16 cellular contexts compared by ENCODE assay signal in the genomic region with DNA sequence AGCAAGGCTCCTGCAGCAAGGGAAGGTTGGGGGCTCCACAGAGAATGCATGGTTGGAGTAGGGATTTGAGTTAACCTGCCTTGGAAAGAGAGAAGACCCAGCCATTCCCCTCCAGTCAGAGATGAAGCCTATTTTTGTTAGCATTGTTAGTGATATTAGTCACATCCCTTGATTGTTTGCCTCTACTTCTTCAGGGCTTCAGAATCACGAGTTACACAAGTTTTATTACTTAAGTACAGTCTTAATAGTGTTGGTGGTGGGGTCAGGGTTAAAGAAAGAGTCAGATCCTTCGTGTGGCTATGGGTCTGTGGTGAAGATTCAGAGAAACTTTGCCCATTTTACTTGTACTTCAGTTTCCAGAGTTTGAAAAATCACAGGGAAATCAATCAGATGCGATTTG.
DNase-seq lines count a peak whose midpoint lies in the region; ATAC-seq and TF ChIP-seq lines count a peak whose summit lies in the region.
"Had no signal": no experiment of that assay in that cellular context is flagged by ENCODE, and none has a peak within 500 bp of the region (broad histone marks: within the 10 kb centered on the region; RNA-seq: fewer than 3 reads in every experiment).

No MANE protein-coding gene starts in this region.

- H3K9ac ChIP-seq in skeletal muscle satellite cell (ENCODE audit: low read depth, low read length): peak overlapping the region; percentile 47
- no peak overlapping the region for H3K9ac ChIP-seq in SK-N-SH

- no peak for TF ChIP-seq EP300 in SK-N-SH (IDR thresholded peaks at IDR 0.05; ENCODE audit: borderline replicate concordance in 1 of 2, low read depth in 1 of 2, low read length in 1 of 2)

- no peak overlapping the region for H3K27ac ChIP-seq in SK-N-SH (ENCODE audit: low read depth in 2 of 2, low read length in 1 of 2)
- H3K27ac ChIP-seq: esophagus muscularis mucosa, psoas muscle had no signal

- H4K20me1 ChIP-seq in SK-N-SH (ENCODE audit: insufficient read depth): no peaks in the 10 kb centered on the region

- no peaks in the 10 kb centered on the region for H3K9me2 ChIP-seq in SK-N-SH

- DNase-seq in ELR (ENCODE audit: low read depth) (peak; percentile 74), amniotic epithelial cell (ENCODE audit: low read depth) (peak; percentile 83), foreskin melanocyte (peak; percentile 48), SK-N-SH (no peak)
- DNase-seq in activated CD4-positive, alpha-beta T cell treated with anti-CD3 and anti-CD28 coated beads, Interleukin-2, amount 10 ng/mL, durations not matched to agents 7 days and 5 days: no peak
- no peak for DNase-seq in activated T-cell treated with anti-CD3 and anti-CD28 coated beads, Interleukin-2, amount 50 U/mL, for 72 hours
- DNase-seq: CD4-positive, alpha-beta memory T cell; KBM-7; NCI-H1436; psoas muscle had no signal

- no peak overlapping the region for H2AFZ ChIP-seq in SK-N-SH (ENCODE audit: low read depth)

- no peak overlapping the region for H3K27ac Mint-ChIP-seq in activated CD4-positive, alpha-beta T cell treated with anti-CD3 and anti-CD28 coated beads, Interleukin-2, amount 10 ng/mL, durations not matched to agents 7 days and 5 days
- no peak overlapping the region for H3K27ac Mint-ChIP-seq in activated T-cell treated with anti-CD3 and anti-CD28 coated beads, Interleukin-2, amount 50 U/mL, for 72 hours
- H3K27ac Mint-ChIP-seq: activated naive CD4-positive, alpha-beta T cell treated with anti-CD3 and anti-CD28 coated beads, Interleukin-2, amount 50 U/mL, for 24 hours; CD4-positive, alpha-beta memory T cell; type B pancreatic cell; WTC11 had no signal

- H3K27me3 ChIP-seq in skeletal muscle satellite cell (ENCODE audit: control insufficient read depth, insufficient read depth, low read length): no peaks in the 10 kb centered on the region
- peaks cover 18% of the 10 kb centered on the region; the same call in 1 of the 2 replicates for H3K27me3 ChIP-seq in SK-N-SH (ENCODE audit: insufficient read depth)
- H3K27me3 ChIP-seq: esophagus muscularis mucosa had no signal

- no peak for TF ChIP-seq RAD21 in SK-N-SH (IDR thresholded peaks at IDR 0.05; ENCODE audit: low read length)

- no peaks in the 10 kb centered on the region for H3K27me3 Mint-ChIP-seq in activated CD4-positive, alpha-beta T cell treated with anti-CD3 and anti-CD28 coated beads, Interleukin-2, amount 10 ng/mL, durations not matched to agents 7 days and 5 days
- no peaks in the 10 kb centered on the region for H3K27me3 Mint-ChIP-seq in activated T-cell treated with anti-CD3 and anti-CD28 coated beads, Interleukin-2, amount 50 U/mL, for 72 hours (ENCODE audit: low read depth)
- H3K27me3 Mint-ChIP-seq: CD4-positive, alpha-beta memory T cell had no signal

- peaks cover 28% of the 10 kb centered on the region for H3K4me1 ChIP-seq in skeletal muscle satellite cell (ENCODE audit: control insufficient read depth, insufficient read depth, low read length)
- no peaks in the 10 kb centered on the region for H3K4me1 ChIP-seq in SK-N-SH (ENCODE audit: control insufficient read depth in 1 of 2, insufficient read depth in 2 of 2, low read depth in 1 of 2, low read length in 1 of 2)
- H3K4me1 ChIP-seq: psoas muscle had no signal

- no peaks in the 10 kb centered on the region for H3F3A ChIP-seq in SK-N-SH (replicated peaks; ENCODE audit: insufficient read depth)

- no peak for TF ChIP-seq CTCF in SK-N-SH (IDR thresholded peaks at IDR 0.05)

- H3K36me3 ChIP-seq in skeletal muscle satellite cell (ENCODE audit: insufficient read depth, low read length) (no peaks in the 10 kb centered on the region), SK-N-SH (replicated peaks in 1 of 2; ENCODE audit: control insufficient read depth in 1 of 2, insufficient read depth in 2 of 2, low read length in 1 of 2) (no peaks in the 10 kb centered on the region)
- H3K36me3 ChIP-seq: esophagus muscularis mucosa had no signal

- H3K79me2 ChIP-seq in SK-N-SH (ENCODE audit: insufficient read depth): no peaks in the 10 kb centered on the region

- H3K4me1 Mint-ChIP-seq in activated CD4-positive, alpha-beta T cell treated with anti-CD3 and anti-CD28 coated beads, Interleukin-2, amount 10 ng/mL, durations not matched to agents 7 days and 5 days: no peaks in the 10 kb centered on the region
- no peaks in the 10 kb centered on the region for H3K4me1 Mint-ChIP-seq in activated T-cell treated with anti-CD3 and anti-CD28 coated beads, Interleukin-2, amount 50 U/mL, for 72 hours (ENCODE audit: low read depth)
- H3K4me1 Mint-ChIP-seq: activated naive CD4-positive, alpha-beta T cell treated with anti-CD3 and anti-CD28 coated beads, Interleukin-2, amount 50 U/mL, for 24 hours; CD4-positive, alpha-beta memory T cell; WTC11 had no signal

- CTCF ChIA-PET in activated CD4-positive, alpha-beta T cell treated with anti-CD3 and anti-CD28 coated beads, Interleukin-2, amount 10 ng/mL, durations not matched to agents 7 days and 5 days (lab: Charles Lee): no interaction called here
- CTCF ChIA-PET in SK-N-SH (lab: Yijun Ruan, JAX): no interaction called here

- H3K4me3 ChIP-seq in skeletal muscle satellite cell (ENCODE audit: low read length) (peak overlapping the region; percentile 26), SK-N-SH (ENCODE audit: low read depth in 2 of 2, low read length in 1 of 2) (no peak overlapping the region)
- H3K4me3 ChIP-seq: esophagus muscularis mucosa, psoas muscle had no signal

- H3K9me3 Mint-ChIP-seq in activated CD4-positive, alpha-beta T cell treated with anti-CD3 and anti-CD28 coated beads, Interleukin-2, amount 10 ng/mL, durations not matched to agents 7 days and 5 days: peaks cover 3% of the 10 kb centered on the region
- peaks cover 0 to 3% of the 10 kb centered on the region in 2 donors for H3K9me3 Mint-ChIP-seq in activated T-cell treated with anti-CD3 and anti-CD28 coated beads, Interleukin-2, amount 50 U/mL, for 72 hours
- H3K9me3 Mint-ChIP-seq: activated naive CD4-positive, alpha-beta T cell treated with anti-CD3 and anti-CD28 coated beads, Interleukin-2, amount 50 U/mL, for 24 hours had no signal

- 2% methylated on average over 3 of the region's 3 CpGs for WGBS in SK-N-SH (ENCODE audit: low lambda C conversion rate)

- POLR2A ChIA-PET in activated CD4-positive, alpha-beta T cell treated with anti-CD3 and anti-CD28 coated beads, Interleukin-2, amount 10 ng/mL, durations not matched to agents 7 days and 5 days (lab: Charles Lee): no interaction called here
- POLR2A ChIA-PET in SK-N-SH (lab: Yijun Ruan, JAX): no interaction called here

- H3K9me3 ChIP-seq in skeletal muscle satellite cell (replicated peaks; ENCODE audit: low read length) (no peaks in the 10 kb centered on the region), SK-N-SH (no peaks in the 10 kb centered on the region)
- H3K9me3 ChIP-seq: esophagus muscularis mucosa, psoas muscle had no signal

- H3K36me3 Mint-ChIP-seq in activated CD4-positive, alpha-beta T cell treated with anti-CD3 and anti-CD28 coated beads, Interleukin-2, amount 10 ng/mL, durations not matched to agents 7 days and 5 days (ENCODE audit: low read depth): no peaks in the 10 kb centered on the region
- H3K36me3 Mint-ChIP-seq in activated T-cell treated with anti-CD3 and anti-CD28 coated beads, Interleukin-2, amount 50 U/mL, for 72 hours (ENCODE audit: insufficient read depth in 2 of 2): no peaks in the 10 kb centered on the region
- H3K36me3 Mint-ChIP-seq: activated naive CD4-positive, alpha-beta T cell treated with anti-CD3 and anti-CD28 coated beads, Interleukin-2, amount 50 U/mL, for 24 hours; CD4-positive, alpha-beta memory T cell; type B pancreatic cell; WTC11 had no signal

- H3K4me3 Mint-ChIP-seq in activated CD4-positive, alpha-beta T cell treated with anti-CD3 and anti-CD28 coated beads, Interleukin-2, amount 10 ng/mL, durations not matched to agents 7 days and 5 days: no peak overlapping the region
- no peak overlapping the region for H3K4me3 Mint-ChIP-seq in activated T-cell treated with anti-CD3 and anti-CD28 coated beads, Interleukin-2, amount 50 U/mL, for 72 hours
- H3K4me3 Mint-ChIP-seq: activated naive CD4-positive, alpha-beta T cell treated with anti-CD3 and anti-CD28 coated beads, Interleukin-2, amount 50 U/mL, for 24 hours; CD4-positive, alpha-beta memory T cell; type B pancreatic cell; WTC11 had no signal

- no peak for ATAC-seq in HG03175 (IDR thresholded peaks at IDR 0.05; ENCODE audit: unreplicated experiment)
- no peak for ATAC-seq in activated T-cell treated with anti-CD3 and anti-CD28 coated beads, Interleukin-2, amount 50 U/mL, for 72 hours (replicated peaks in 1 of 2)
- ATAC-seq: psoas muscle, WTC11 had no signal

- H3K4me2 ChIP-seq in skeletal muscle satellite cell (ENCODE audit: low read length): peak overlapping the region; percentile 57
- H3K4me2 ChIP-seq in SK-N-SH: no peak overlapping the region

TF ChIP-seq in SK-N-SH, 30 proteins besides CTCF, POLR2A, EP300 and RAD21:
- TF ChIP-seq FOSL2 (IDR thresholded peaks at IDR 0.05; ENCODE audit: borderline replicate concordance, low read depth): no peak
- TF ChIP-seq TEAD4 (IDR thresholded peaks at IDR 0.05; ENCODE audit: borderline replicate concordance, insufficient read depth): no peak
- TF ChIP-seq SMC3 (IDR thresholded peaks at IDR 0.05; ENCODE audit: low read depth, low read length): no peak
- no peak for TF ChIP-seq IRF3 (IDR thresholded peaks at IDR 0.05; ENCODE audit: low read depth, low read length)
- no peak for TF ChIP-seq ELF1 (IDR thresholded peaks at IDR 0.05)
- TF ChIP-seq RXRA (IDR thresholded peaks at IDR 0.05; ENCODE audit: borderline replicate concordance, low read depth): no peak
- TF ChIP-seq YY1 (IDR thresholded peaks at IDR 0.05; ENCODE audit: low read depth): no peak
- TF ChIP-seq RCOR1 (IDR thresholded peaks at IDR 0.05; ENCODE audit: low read length): no peak
- TF ChIP-seq NRF1 (IDR thresholded peaks at IDR 0.05; ENCODE audit: low read depth, low read length): no peak
- no peak for TF ChIP-seq USF1 (IDR thresholded peaks at IDR 0.05; ENCODE audit: borderline replicate concordance, low read depth)
- TF ChIP-seq GATA2 (CRISPR knock-in tag; IDR thresholded peaks at IDR 0.05): no peak

Comparison
In these comparisons a context has a peak if more than half of its experiments do, and no peak if none do; other contexts are left out.
1. DNase-seq: peak in ELR (single experiment), amniotic epithelial cell (single experiment) and foreskin melanocyte (single experiment); none in activated CD4-positive, alpha-beta T cell treated with anti-CD3 and anti-CD28 coated beads, Interleukin-2, amount 10 ng/mL, durations not matched to agents 7 days and 5 days (single experiment), SK-N-SH (single experiment) and activated T-cell treated with anti-CD3 and anti-CD28 coated beads, Interleukin-2, amount 50 U/mL, for 72 hours (0 of 2).